In the genomic region with DNA sequence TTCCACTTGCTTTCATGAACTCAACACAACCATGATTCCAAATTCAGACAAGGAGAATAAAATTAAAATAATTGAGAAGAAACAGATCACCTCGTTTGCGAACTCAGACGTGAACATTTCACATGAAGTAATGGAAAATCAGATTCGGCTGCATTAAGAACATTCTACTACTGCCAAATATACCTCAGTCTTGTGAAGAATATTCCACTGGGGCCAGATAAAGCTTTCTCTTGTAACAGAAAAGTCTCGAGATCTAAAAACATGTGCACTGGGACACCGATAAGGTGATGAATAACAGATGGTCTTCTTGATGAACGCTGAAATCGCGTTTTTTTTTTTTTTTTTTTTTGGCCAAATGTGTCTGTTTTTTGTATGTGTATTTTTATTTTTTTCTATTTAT, we compare ENCODE assay signal across 35 cellular contexts.
"Had no signal": no experiment of that assay in that cellular context is flagged by ENCODE, and none has a peak within 500 bp of the region (broad histone marks: within the 10 kb centered on the region; RNA-seq: fewer than 3 reads in every experiment).

No MANE protein-coding gene starts in this region.

- H3K4me1 Mint-ChIP-seq: activated CD4-positive, alpha-beta memory T cell treated with anti-CD3 and anti-CD28 coated beads, Interleukin-2, amount 10 ng/mL, durations not matched to agents 7 days and 5 days; activated CD4-positive, alpha-beta T cell treated with anti-CD3 and anti-CD28 coated beads for 36 hours; activated CD4-positive, alpha-beta T cell treated with anti-CD3 and anti-CD28 coated beads, Interleukin-2, amount 10 ng/mL, durations not matched to agents 7 days and 5 days; activated naive CD8-positive, alpha-beta T cell treated with anti-CD3 and anti-CD28 coated beads for 36 hours; activated T-helper 17 cell treated with anti-CD3 and anti-CD28 coated beads, Interleukin-2, amount 50 U/mL, for 72 hours had no signal

- DNase-seq: activated CD4-positive, alpha-beta memory T cell treated with anti-CD3 and anti-CD28 coated beads, Interleukin-2, amount 10 ng/mL, durations not matched to agents 7 days and 5 days; activated CD4-positive, alpha-beta T cell treated with anti-CD3 and anti-CD28 coated beads for 1 hour; activated CD4-positive, alpha-beta T cell treated with anti-CD3 and anti-CD28 coated beads for 36 hours; activated CD4-positive, alpha-beta T cell treated with anti-CD3 and anti-CD28 coated beads for 48 hours; activated CD4-positive, alpha-beta T cell treated with anti-CD3 and anti-CD28 coated beads, Interleukin-2, amount 10 ng/mL, durations not matched to agents 7 days and 5 days; activated CD4-positive, alpha-beta T cell treated with anti-CD3 and anti-CD28 coated beads, Interleukin-2, amount 50 U/mL, for 48 hours; activated CD4-positive, CD25-positive, alpha-beta regulatory T cell; activated CD8-positive, alpha-beta memory T cell treated with anti-CD3 and anti-CD28 coated beads, Interleukin-2, amount 50 U/mL, for 4 hours; activated gamma-delta T cell treated with Interleukin-2 at 50 U/mL for 16 hours; activated naive CD4-positive, alpha-beta T cell; activated naive CD4-positive, alpha-beta T cell treated with anti-CD3 and anti-CD28 coated beads for 36 hours; activated naive CD4-positive, alpha-beta T cell treated with anti-CD3 and anti-CD28 coated beads, Interleukin-2, amount 50 U/mL, for 16 hours; activated naive CD8-positive, alpha-beta T cell treated with anti-CD3 and anti-CD28 coated beads for 36 hours; activated T-cell treated with anti-CD3 and anti-CD28 coated beads for 4 hours; activated T-cell treated with anti-CD3 and anti-CD28 coated beads, Interleukin-2, amount 50 U/mL, for 1 hour; activated T-cell treated with anti-CD3 and anti-CD28 coated beads, Interleukin-2, amount 50 U/mL, for 4 hours; activated T-cell treated with anti-CD3 and anti-CD28 coated beads, Interleukin-2, amount 50 U/mL, for 72 hours; adrenal gland; amniotic stem cell; aorta; body of pancreas; brain microvascular endothelial cell; central memory CD4-positive, alpha-beta T cell; T-helper 1 cell; T-helper 2 cell; T-helper 9 cell; WERI-Rb-1 had no signal

- H3K9me3 ChIP-seq: adrenal gland, body of pancreas, breast epithelium had no signal

- H3K9me3 Mint-ChIP-seq: activated CD4-positive, alpha-beta memory T cell treated with anti-CD3 and anti-CD28 coated beads, Interleukin-2, amount 10 ng/mL, durations not matched to agents 7 days and 5 days; activated CD4-positive, alpha-beta T cell treated with anti-CD3 and anti-CD28 coated beads, Interleukin-2, amount 10 ng/mL, durations not matched to agents 7 days and 5 days; activated naive CD4-positive, alpha-beta T cell treated with anti-CD3 and anti-CD28 coated beads for 36 hours; activated naive CD4-positive, alpha-beta T cell treated with anti-CD3 and anti-CD28 coated beads, Interleukin-2, amount 50 U/mL, for 72 hours; activated naive CD8-positive, alpha-beta T cell treated with anti-CD3 and anti-CD28 coated beads for 36 hours; activated T-cell treated with anti-CD3 and anti-CD28 coated beads, Interleukin-2, amount 50 U/mL, for 4 hours; activated T-cell treated with anti-CD3 and anti-CD28 coated beads, Interleukin-2, amount 50 U/mL, for 72 hours; activated T-helper 1 cell treated with anti-CD3 and anti-CD28 coated beads, Interleukin-12 subunit alpha, Interleukin-12 subunit beta, Interleukin-2, Interleukin-4 antibody, amounts not matched to agents 30 ng/mL and 10 ng/mL and 1 ng/mL, durations not matched to agents 14 hours and 24 hours and 36 hours; activated T-helper 17 cell treated with anti-CD3 and anti-CD28 coated beads, Interleukin-2, amount 50 U/mL, for 72 hours; T-helper 1 cell treated with Interleukin-12 subunit alpha and Interleukin-12 subunit beta and Interleukin-4 antibody, amounts not matched to agents 30 μg/mL and 1 μg/mL, for 36 hours; T-helper 2 cell treated with Interferon-gamma antibody and Interleukin-4, amounts not matched to agents 5 μg/mL and 100 μg/mL, for 36 hours; WTC11 had no signal

- H3K27ac ChIP-seq: adrenal gland, body of pancreas, brain microvascular endothelial cell, breast epithelium, WERI-Rb-1 had no signal

- H3K36me3 Mint-ChIP-seq: activated naive CD4-positive, alpha-beta T cell treated with anti-CD3 and anti-CD28 coated beads, Interleukin-2, amount 50 U/mL, for 72 hours; activated naive CD8-positive, alpha-beta T cell treated with anti-CD3 and anti-CD28 coated beads for 36 hours; WTC11 had no signal

- H3K4me3 Mint-ChIP-seq: activated CD4-positive, alpha-beta memory T cell treated with anti-CD3 and anti-CD28 coated beads, Interleukin-2, amount 10 ng/mL, durations not matched to agents 7 days and 5 days; activated CD4-positive, alpha-beta T cell treated with anti-CD3 and anti-CD28 coated beads for 36 hours; activated CD4-positive, alpha-beta T cell treated with anti-CD3 and anti-CD28 coated beads, Interleukin-2, amount 10 ng/mL, durations not matched to agents 7 days and 5 days; activated naive CD4-positive, alpha-beta T cell treated with anti-CD3 and anti-CD28 coated beads for 36 hours; activated naive CD8-positive, alpha-beta T cell treated with anti-CD3 and anti-CD28 coated beads for 36 hours; activated T-cell treated with anti-CD3 and anti-CD28 coated beads, Interleukin-2, amount 50 U/mL, for 4 hours; activated T-cell treated with anti-CD3 and anti-CD28 coated beads, Interleukin-2, amount 50 U/mL, for 72 hours; activated T-helper 1 cell treated with anti-CD3 and anti-CD28 coated beads, Interleukin-12 subunit alpha, Interleukin-12 subunit beta, Interleukin-2, Interleukin-4 antibody, amounts not matched to agents 30 ng/mL and 10 ng/mL and 1 ng/mL, durations not matched to agents 14 hours and 24 hours and 36 hours; activated T-helper 17 cell treated with anti-CD3 and anti-CD28 coated beads, Interleukin-2, amount 50 U/mL, for 72 hours; T-helper 1 cell treated with Interleukin-12 subunit alpha and Interleukin-12 subunit beta and Interleukin-4 antibody, amounts not matched to agents 30 μg/mL and 1 μg/mL, for 36 hours; T-helper 2 cell treated with Interferon-gamma antibody and Interleukin-4, amounts not matched to agents 5 μg/mL and 100 μg/mL, for 36 hours; WTC11 had no signal

- H3K36me3 ChIP-seq: adrenal gland, brain microvascular endothelial cell, breast epithelium, WERI-Rb-1 had no signal

- H3K27me3 ChIP-seq: body of pancreas, brain microvascular endothelial cell had no signal

- H3K27ac Mint-ChIP-seq: activated CD4-positive, alpha-beta memory T cell treated with anti-CD3 and anti-CD28 coated beads, Interleukin-2, amount 10 ng/mL, durations not matched to agents 7 days and 5 days; activated CD4-positive, alpha-beta T cell treated with anti-CD3 and anti-CD28 coated beads for 36 hours; activated CD4-positive, alpha-beta T cell treated with anti-CD3 and anti-CD28 coated beads, Interleukin-2, amount 10 ng/mL, durations not matched to agents 7 days and 5 days; activated naive CD4-positive, alpha-beta T cell treated with anti-CD3 and anti-CD28 coated beads for 36 hours; activated naive CD4-positive, alpha-beta T cell treated with anti-CD3 and anti-CD28 coated beads, Interleukin-2, amount 50 U/mL, for 72 hours; activated naive CD8-positive, alpha-beta T cell treated with anti-CD3 and anti-CD28 coated beads for 36 hours; activated T-cell treated with anti-CD3 and anti-CD28 coated beads, Interleukin-2, amount 50 U/mL, for 72 hours; activated T-helper 1 cell treated with anti-CD3 and anti-CD28 coated beads, Interleukin-12 subunit alpha, Interleukin-12 subunit beta, Interleukin-2, Interleukin-4 antibody, amounts not matched to agents 30 ng/mL and 10 ng/mL and 1 ng/mL, durations not matched to agents 14 hours and 24 hours and 36 hours; activated T-helper 17 cell treated with anti-CD3 and anti-CD28 coated beads, Interleukin-2, amount 50 U/mL, for 72 hours; T-helper 1 cell treated with Interleukin-12 subunit alpha and Interleukin-12 subunit beta and Interleukin-4 antibody, amounts not matched to agents 30 μg/mL and 1 μg/mL, for 36 hours; T-helper 2 cell treated with Interferon-gamma antibody and Interleukin-4, amounts not matched to agents 5 μg/mL and 100 μg/mL, for 36 hours; WTC11 had no signal

- H3K4me1 ChIP-seq: adrenal gland, breast epithelium had no signal

- H3K27me3 Mint-ChIP-seq: activated CD4-positive, alpha-beta T cell treated with anti-CD3 and anti-CD28 coated beads, Interleukin-2, amount 10 ng/mL, durations not matched to agents 7 days and 5 days had no signal

- ATAC-seq: activated CD4-positive, alpha-beta T cell treated with anti-CD3 and anti-CD28 coated beads for 36 hours; activated CD4-positive, CD25-positive, alpha-beta regulatory T cell treated with anti-CD3 and anti-CD28 coated beads, Interleukin-2, amount 50 U/mL, for 24 hours; activated naive CD4-positive, alpha-beta T cell treated with anti-CD3 and anti-CD28 coated beads, Interleukin-2, amount 50 U/mL, for 72 hours; activated T-cell treated with anti-CD3 and anti-CD28 coated beads, Interleukin-2, amount 50 U/mL, for 4 hours; activated T-cell treated with anti-CD3 and anti-CD28 coated beads, Interleukin-2, amount 50 U/mL, for 72 hours; activated T-helper 17 cell treated with anti-CD3 and anti-CD28 coated beads, Interleukin-2, amount 50 U/mL, for 72 hours; body of pancreas; WTC11 had no signal

- H3K4me3 ChIP-seq: adrenal gland, body of pancreas, breast epithelium had no signal
